In the genomic region with DNA sequence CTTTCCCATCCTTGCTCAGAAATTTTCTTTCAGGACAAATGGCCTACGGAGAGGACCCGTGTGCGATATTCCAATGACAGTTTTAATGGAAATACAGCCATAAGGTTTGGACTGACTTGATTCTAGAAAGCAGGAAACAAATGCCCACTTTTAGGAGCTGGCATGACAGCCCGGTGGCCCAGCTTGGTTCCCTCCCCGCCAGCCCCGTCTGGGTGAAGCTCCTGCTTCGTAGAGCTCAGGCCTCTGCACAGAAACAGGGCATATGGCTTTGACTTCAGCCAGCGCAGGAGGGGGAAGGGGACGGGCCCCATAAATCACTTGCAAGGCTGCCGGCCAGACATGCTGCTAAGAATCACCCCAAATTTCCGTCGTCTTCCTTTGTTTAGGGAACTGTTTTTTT, we compare ENCODE assay signal across 27 cellular contexts.
"Had no signal": no experiment of that assay in that cellular context is flagged by ENCODE, and none has a peak within 500 bp of the region (broad histone marks: within the 10 kb centered on the region; RNA-seq: fewer than 3 reads in every experiment).

No MANE protein-coding gene starts in this region.

- H3K79me2 ChIP-seq: parathyroid adenoma had no signal

- H3K9ac ChIP-seq: parathyroid adenoma had no signal

- H3K27ac Mint-ChIP-seq: activated naive CD4-positive, alpha-beta T cell treated with anti-CD3 and anti-CD28 coated beads for 36 hours; activated naive CD8-positive, alpha-beta T cell treated with anti-CD3 and anti-CD28 coated beads for 36 hours; natural killer cell treated with Interleukin-12 subunit alpha and Interleukin-12 subunit beta and Interleukin-15 and Interleukin-18, amount 100 ng/mL, for 72 hours; T-helper 1 cell treated with Interleukin-12 subunit alpha and Interleukin-12 subunit beta and Interleukin-4 antibody, amounts not matched to agents 30 μg/mL and 1 μg/mL, for 36 hours had no signal

- H2AFZ ChIP-seq: parathyroid adenoma had no signal

- H3K27ac ChIP-seq: adrenal gland, body of pancreas, cardiac muscle cell, esophagus squamous epithelium, heart right ventricle, left ventricle myocardium inferior, parathyroid adenoma, psoas muscle, right atrium auricular region, spleen, tibial nerve, VCaP had no signal

- H3K4me3 Mint-ChIP-seq: activated naive CD4-positive, alpha-beta T cell treated with anti-CD3 and anti-CD28 coated beads for 36 hours; activated naive CD8-positive, alpha-beta T cell treated with anti-CD3 and anti-CD28 coated beads for 36 hours; natural killer cell treated with Interleukin-12 subunit alpha and Interleukin-12 subunit beta and Interleukin-15 and Interleukin-18, amount 100 ng/mL, for 72 hours; T-helper 1 cell treated with Interleukin-12 subunit alpha and Interleukin-12 subunit beta and Interleukin-4 antibody, amounts not matched to agents 30 μg/mL and 1 μg/mL, for 36 hours had no signal

- H3K36me3 ChIP-seq: adrenal gland, cardiac muscle cell, esophagus squamous epithelium, heart right ventricle, left ventricle myocardium inferior, right atrium auricular region, spleen, tibial nerve had no signal

- H3K27me3 ChIP-seq: adrenal gland, body of pancreas, cardiac muscle cell, esophagus squamous epithelium, right atrium auricular region, tibial nerve had no signal

- ATAC-seq: activated CD4-positive, CD25-positive, alpha-beta regulatory T cell treated with anti-CD3 and anti-CD28 coated beads, Interleukin-2, amount 50 U/mL, for 24 hours; body of pancreas; heart right ventricle; natural killer cell treated with Interleukin-12 subunit alpha and Interleukin-12 subunit beta and Interleukin-15 and Interleukin-18, amount 100 ng/mL, for 72 hours; psoas muscle had no signal

- H3K36me3 Mint-ChIP-seq: activated naive CD8-positive, alpha-beta T cell treated with anti-CD3 and anti-CD28 coated beads for 36 hours; natural killer cell treated with Interleukin-12 subunit alpha and Interleukin-12 subunit beta and Interleukin-15 and Interleukin-18, amount 100 ng/mL, for 72 hours had no signal

- H3K4me1 ChIP-seq: adrenal gland, left ventricle myocardium inferior, parathyroid adenoma, psoas muscle, right atrium auricular region, spleen had no signal

- H3K4me3 ChIP-seq: adrenal gland, body of pancreas, cardiac muscle cell, esophagus squamous epithelium, heart right ventricle, left ventricle myocardium inferior, lung, psoas muscle, right atrium auricular region, spleen, tibial nerve had no signal

- H3K9me3 Mint-ChIP-seq: activated naive CD4-positive, alpha-beta T cell treated with anti-CD3 and anti-CD28 coated beads for 36 hours; activated naive CD8-positive, alpha-beta T cell treated with anti-CD3 and anti-CD28 coated beads for 36 hours; natural killer cell treated with Interleukin-12 subunit alpha and Interleukin-12 subunit beta and Interleukin-15 and Interleukin-18, amount 100 ng/mL, for 72 hours; T-helper 1 cell treated with Interleukin-12 subunit alpha and Interleukin-12 subunit beta and Interleukin-4 antibody, amounts not matched to agents 30 μg/mL and 1 μg/mL, for 36 hours had no signal

- H3K4me1 Mint-ChIP-seq: activated naive CD8-positive, alpha-beta T cell treated with anti-CD3 and anti-CD28 coated beads for 36 hours had no signal

- DNase-seq: activated CD4-positive, alpha-beta T cell treated with anti-CD3 and anti-CD28 coated beads for 48 hours; activated CD4-positive, alpha-beta T cell treated with anti-CD3 and anti-CD28 coated beads, Interleukin-2, amount 50 U/mL, for 48 hours; activated CD8-positive, alpha-beta memory T cell treated with anti-CD3 and anti-CD28 coated beads for 24 hours; activated effector memory CD4-positive, alpha-beta T cell treated with anti-CD3 and anti-CD28 coated beads, Interleukin-2, amount 50 U/mL, for 16 hours; activated naive CD4-positive, alpha-beta T cell treated with anti-CD3 and anti-CD28 coated beads for 36 hours; activated naive CD8-positive, alpha-beta T cell treated with anti-CD3 and anti-CD28 coated beads for 36 hours; adrenal gland; aorta; body of pancreas; esophagus squamous epithelium; foreskin melanocyte; heart right ventricle; left ventricle myocardium inferior; mesendoderm; psoas muscle; spleen; stimulated activated naive CD4-positive, alpha-beta T cell; T-helper 9 cell had no signal

- H3K9me3 ChIP-seq: adrenal gland, body of pancreas, esophagus squamous epithelium, heart right ventricle, left ventricle myocardium inferior, psoas muscle, right atrium auricular region, spleen, tibial nerve had no signal
